In genomic region chr10:14904316-14904732, GRCh38 we compare ENCODE assay signal across 8 cellular contexts. TPM values are rescaled to one million over a fixed set of nuclear protein-coding genes. Genes with fewer than 3 reads are reported as not detected.
A peak's percentile ranks its signal among the peaks of the same experiment; 100 is the strongest.
DNase-seq lines count a peak whose midpoint lies in the region; ATAC-seq and TF ChIP-seq lines count a peak whose summit lies in the region.

No MANE protein-coding gene starts in this region.

- H3K4me3 ChIP-seq in GM12864 (ENCODE audit: low read depth, low read length): no peak overlapping the region
- no peak overlapping the region for H3K4me3 ChIP-seq in cardiac fibroblast (replicated peaks in 1 of 2; ENCODE audit: low read depth in 2 of 2, low read length in 2 of 2)
- no peak overlapping the region for H3K4me3 ChIP-seq in mucosa of descending colon

- intact Hi-C loops in mucosa of descending colon (cut with DNase I, micrococcal nuclease): no loop called here

- no peaks in the 10 kb centered on the region for H3K4me1 ChIP-seq in mucosa of descending colon (ENCODE audit: low read depth)

- ATAC-seq in mucosa of descending colon (peak; percentile 44), GM18858 (IDR thresholded peaks at IDR 0.05; ENCODE audit: unreplicated experiment) (no peak), HG02798 (IDR thresholded peaks at IDR 0.05; ENCODE audit: poor library complexity, unreplicated experiment) (no peak)

- H3K9me3 ChIP-seq in mucosa of descending colon: no peaks in the 10 kb centered on the region

- peaks cover 7% of the 10 kb centered on the region for H3K36me3 ChIP-seq in mucosa of descending colon (ENCODE audit: low read depth)

- TF ChIP-seq CTCF in GM12864 (IDR thresholded peaks at IDR 0.05; ENCODE audit: low read depth, low read length, missing control alignments) (peak; percentile 57), cardiac fibroblast (IDR thresholded peaks at IDR 0.05; ENCODE audit: low read depth, low read length) (peak; percentile 55), mucosa of descending colon (IDR thresholded peaks at IDR 0.05) (no peak)

- peak; percentile 60 to 74 for DNase-seq in AML-193 (lab: John Stamatoyannopoulos, UW)
- no peak for DNase-seq in GM12864 (ENCODE audit: low read depth)
- peak; percentile 15 for DNase-seq in MV-4-11 (lab: John Stamatoyannopoulos, UW)
- peak; percentile 53 to 55 for DNase-seq in cardiac fibroblast (ENCODE audit: low read depth in 2 of 2)
- DNase-seq in mucosa of descending colon: peak in 1 of 3 donors; percentile 43
- DNase-seq in mesenteric fat pad (ENCODE audit: low spot score): no peak

RNA-seq across cellular contexts. Expression of gene SUV39H2, which starts 25.7 kb away (rescaled TPM):
- 1 to 10 TPM; 5.4 to 9.3 (median 7.3) TPM for total RNA-seq in mucosa of descending colon
- 8.6 TPM for total RNA-seq in mesenteric fat pad

RNA-seq across cellular contexts. Expression of gene DCLRE1C, which starts 49.6 kb away (rescaled TPM):
- 10 to 100 TPM; 10.2 to 15.6 (median 12.4) TPM for total RNA-seq in mucosa of descending colon
- total RNA-seq in mesenteric fat pad: 7.0 TPM

RNA-seq across cellular contexts. Expression of gene MEIG1, which starts 54.9 kb away (rescaled TPM):
- total RNA-seq in mucosa of descending colon (not detected), mesenteric fat pad (not detected)

Comparison
In these comparisons a context has a peak if more than half of its experiments do, and no peak if none do; other contexts are left out.
1. DNase-seq: peak in AML-193 (2 of 2), MV-4-11 (single experiment) and cardiac fibroblast (2 of 2); none in GM12864 (single experiment) and mesenteric fat pad (single experiment).